8 cellular contexts compared by ENCODE assay signal in the genomic region with DNA sequence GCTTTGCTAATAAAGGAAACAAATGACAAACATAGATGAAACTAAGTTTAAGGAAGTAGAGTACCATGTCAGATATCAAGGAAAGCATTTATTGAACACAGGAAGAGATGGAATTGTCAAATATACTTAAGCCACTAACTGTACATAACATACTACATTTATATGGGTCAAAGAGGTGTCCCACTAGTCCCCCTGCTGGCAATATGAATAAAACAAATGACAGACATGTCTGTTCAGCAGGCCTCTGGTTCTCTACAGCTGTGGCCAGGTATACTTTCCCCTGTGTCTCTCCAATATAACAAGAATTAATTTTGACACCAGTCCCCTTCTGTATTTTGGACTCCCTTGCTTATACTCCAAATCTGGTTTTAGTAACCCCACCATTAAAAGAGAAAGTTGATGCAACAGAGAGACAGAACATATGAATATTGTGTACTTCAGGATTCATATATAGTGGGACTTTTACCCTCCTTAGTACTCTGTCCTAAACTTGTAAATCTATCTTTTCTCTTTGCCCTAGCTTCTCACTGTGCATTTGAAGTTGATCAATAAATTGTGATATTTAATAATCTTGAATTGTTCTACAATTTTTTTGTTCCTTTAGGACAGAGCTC. TPM values are rescaled to one million over a fixed set of nuclear protein-coding genes. Genes with fewer than 3 reads are reported as not detected.
A peak's percentile ranks its signal among the peaks of the same experiment; 100 is the strongest.
DNase-seq lines count a peak whose midpoint lies in the region; ATAC-seq and TF ChIP-seq lines count a peak whose summit lies in the region.

No MANE protein-coding gene starts in this region.

- no peak overlapping the region for H3K4me3 ChIP-seq in MM.1S (ENCODE audit: low read length)
- no peak overlapping the region for H3K4me3 ChIP-seq in H7 (ENCODE audit: insufficient read depth, low read depth, low read length)

- no peaks in the 10 kb centered on the region for H3K9me2 ChIP-seq in MM.1S (replicated peaks; ENCODE audit: insufficient read depth, low read length)

- peak; percentile 45 for DNase-seq in AG08395 (ENCODE audit: low spot score)
- peak; percentile 32 for DNase-seq in MM.1S
- peak; percentile 47 for DNase-seq in astrocyte of the hippocampus (ENCODE audit: low read depth, low spot score)
- peak; percentile 51 to 66 for DNase-seq in lung microvascular endothelial cell (ENCODE audit: low read depth in 2 of 2)
- no peak for DNase-seq in H7
- DNase-seq in mucosa of gallbladder (ENCODE audit: low spot score): no peak

- H3F3A ChIP-seq in MM.1S (ENCODE audit: insufficient read depth, low read length): no peaks in the 10 kb centered on the region

- no peaks in the 10 kb centered on the region for H4K20me1 ChIP-seq in MM.1S (ENCODE audit: insufficient read depth, low read length)

- H3K9me3 ChIP-seq in MM.1S (replicated peaks; ENCODE audit: insufficient read depth, low read length): no peaks in the 10 kb centered on the region

- no peak overlapping the region for H3K9ac ChIP-seq in MM.1S (ENCODE audit: low read length)

- H3K36me3 ChIP-seq in MM.1S (replicated peaks; ENCODE audit: insufficient read depth, low read length) (no peaks in the 10 kb centered on the region), H7 (replicated peaks; ENCODE audit: control insufficient read depth, insufficient read depth, low read length) (no peaks in the 10 kb centered on the region)

- no peaks in the 10 kb centered on the region for H3K27me3 ChIP-seq in MM.1S (replicated peaks; ENCODE audit: insufficient read depth, low read length)
- H3K27me3 ChIP-seq in H7 (ENCODE audit: control insufficient read depth, insufficient read depth, low read length): no peaks in the 10 kb centered on the region

- peak; percentile 46 for TF ChIP-seq CTCF in MM.1S (IDR thresholded peaks at IDR 0.05; ENCODE audit: low read length)

- H3K27ac ChIP-seq in MM.1S (ENCODE audit: low read length): no peak overlapping the region

- H2AFZ ChIP-seq in MM.1S (ENCODE audit: low read length): no peak overlapping the region

- ATAC-seq in GM18868 (IDR thresholded peaks at IDR 0.05; ENCODE audit: unreplicated experiment): peak; percentile 85
- ATAC-seq in GM19452 (IDR thresholded peaks at IDR 0.05; ENCODE audit: unreplicated experiment): no peak

- no peaks in the 10 kb centered on the region for H3K79me2 ChIP-seq in MM.1S (ENCODE audit: low read length)

- H3K4me2 ChIP-seq in MM.1S (ENCODE audit: low read depth, low read length): no peak overlapping the region

- no peaks in the 10 kb centered on the region for H3K4me1 ChIP-seq in MM.1S (ENCODE audit: low read length)

RNA-seq across cellular contexts. Expression of gene CD36, which starts 42.9 kb away (rescaled TPM):
- 157 and 291 TPM in 2 replicates for total RNA-seq in lung microvascular endothelial cell
- total RNA-seq in H7 (2014; rRNA removed; shearing (Covaris generic)): under 0.01 TPM in 1 of 2 replicates, not detected in the other
- total RNA-seq in mucosa of gallbladder: 35.8 TPM

Comparison
In these comparisons a context has a peak if more than half of its experiments do, and no peak if none do; other contexts are left out.
1. DNase-seq: peak in AG08395 (single experiment), MM.1S (single experiment), astrocyte of the hippocampus (single experiment) and lung microvascular endothelial cell (2 of 2); none in H7 (single experiment) and mucosa of gallbladder (single experiment).
2. RNA of gene CD36, which starts 42.9 kb away (total RNA-seq): 157 to 291 TPM in lung microvascular endothelial cell and 35.8 TPM in mucosa of gallbladder (single experiment); under 0.01 TPM in H7; every median in the first group is over 10 times any median in the second.